In the genomic region with DNA sequence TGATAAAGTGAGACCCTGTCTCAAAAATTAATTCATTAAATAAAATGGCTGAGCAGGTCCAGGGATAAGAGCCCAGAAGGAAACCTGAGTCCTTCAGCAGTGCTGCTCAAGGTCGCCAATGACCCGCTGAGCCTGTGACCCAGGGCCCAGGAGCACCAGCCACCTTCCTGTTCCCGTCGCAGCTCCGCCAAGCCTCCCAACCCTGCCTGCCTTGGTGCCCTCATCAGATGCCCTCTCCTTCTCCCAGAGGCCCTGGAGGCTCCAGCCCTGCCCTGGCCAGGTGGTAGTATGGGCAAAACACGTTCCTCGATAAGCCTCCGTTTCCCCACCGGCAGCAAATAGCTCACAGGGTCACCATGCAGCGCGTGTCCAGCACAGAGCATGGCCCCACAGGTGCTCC, we compare ENCODE assay signal across 14 cellular contexts. TPM values are rescaled to one million over a fixed set of nuclear protein-coding genes. Genes with fewer than 3 reads are reported as not detected.
DNase-seq lines count a peak whose midpoint lies in the region; ATAC-seq, FAIRE-seq and TF ChIP-seq lines count a peak whose summit lies in the region.
"Had no signal": no experiment of that assay in that cellular context is flagged by ENCODE, and none has a peak within 500 bp of the region (broad histone marks: within the 10 kb centered on the region; RNA-seq: fewer than 3 reads in every experiment).

No MANE protein-coding gene starts in this region.

- H3K27ac Mint-ChIP-seq in naive thymus-derived CD4-positive, alpha-beta T cell = peak overlapping the region in 6 of 9 donors; percentile 57 to 93 (median 80)
- H3K27ac Mint-ChIP-seq: T-helper 1 cell treated with Interleukin-12 subunit alpha and Interleukin-12 subunit beta and Interleukin-4 antibody, amounts not matched to agents 30 μg/mL and 1 μg/mL, for 36 hours had no signal

- H3K79me2 ChIP-seq in GM12878 (ENCODE audit: control insufficient read depth, insufficient read depth, low read length) = peaks cover 63% of the 10 kb centered on the region

- H3K9me3 ChIP-seq in heart right ventricle (no peaks in the 10 kb centered on the region), GM12878 (replicated peaks; ENCODE audit: control insufficient read depth, insufficient read depth, low read length) (no peaks in the 10 kb centered on the region)
- no peaks in the 10 kb centered on the region for H3K9me3 ChIP-seq in naive thymus-derived CD4-positive, alpha-beta T cell (ENCODE audit: control insufficient read depth in 2 of 3, low read length in 3 of 3)
- H3K9me3 ChIP-seq: esophagus squamous epithelium had no signal

- H2AFZ ChIP-seq in GM12878 (ENCODE audit: control insufficient read depth, low read depth, low read length) = no peak overlapping the region

- peak; percentile 48; the same call in 1 of the 2 replicates for TF ChIP-seq POLR2A in GM12878 (IDR thresholded peaks at IDR 0.05; ENCODE audit: low read depth, low read length)

- no peak overlapping the region for H3K9ac ChIP-seq in GM12878 (ENCODE audit: control insufficient read depth, insufficient read depth, low read length)

- intact Hi-C loops in left ventricle myocardium superior (cut with micrococcal nuclease) (no loop called here), heart right ventricle (cut with DNase I) (no loop called here), GM12878 (cut with micrococcal nuclease; ENCODE audit: unreplicated experiment) (no loop called here)
- intact Hi-C loops in naive thymus-derived CD4-positive, alpha-beta T cell (cut with micrococcal nuclease) = loop anchor here in 1 of 2 donors (5.0 kb wide), 1 partner anchor 253 kb away; a partner anchor contains a TSS

- no peak overlapping the region for H3K27ac ChIP-seq in heart right ventricle
- H3K27ac ChIP-seq in GM12878 (ENCODE audit: control insufficient read depth, insufficient read depth) = no peak overlapping the region
- no peak overlapping the region for H3K27ac ChIP-seq in naive thymus-derived CD4-positive, alpha-beta T cell (ENCODE audit: low read depth, low read length)
- H3K27ac ChIP-seq: esophagus squamous epithelium had no signal

- peak overlapping the region in 1 of 10 donors; percentile 93 for H3K4me3 ChIP-seq in heart right ventricle
- no peak overlapping the region; the same call in 1 of the 2 replicates for H3K4me3 ChIP-seq in GM12878
- H3K4me3 ChIP-seq in naive thymus-derived CD4-positive, alpha-beta T cell (ENCODE audit: low read length) = peak overlapping the region; percentile 3

- H3K27me3 ChIP-seq in heart right ventricle = no peaks in the 10 kb centered on the region
- no peaks in the 10 kb centered on the region for H3K27me3 ChIP-seq in GM12878 (replicated peaks in 1 of 2; ENCODE audit: control insufficient read depth in 2 of 2, insufficient read depth in 2 of 2, low read length in 1 of 2)
- H3K27me3 ChIP-seq in naive thymus-derived CD4-positive, alpha-beta T cell (ENCODE audit: control insufficient read depth in 2 of 2, insufficient read depth in 2 of 2, low read length in 2 of 2) = no peaks in the 10 kb centered on the region
- H3K27me3 ChIP-seq: esophagus squamous epithelium had no signal

- peaks cover 20 to 76% (median 68%) of the 10 kb centered on the region in 9 donors for H3K4me1 ChIP-seq in heart right ventricle
- peaks cover 19% of the 10 kb centered on the region for H3K4me1 ChIP-seq in GM12878 (ENCODE audit: control insufficient read depth, insufficient read depth, low read length)
- peaks cover 23 to 49% of the 10 kb centered on the region in 2 donors for H3K4me1 ChIP-seq in naive thymus-derived CD4-positive, alpha-beta T cell (ENCODE audit: control insufficient read depth in 2 of 2, insufficient read depth in 2 of 2, low read length in 2 of 2)

- DNase-seq in left ventricle myocardium superior (peak; percentile 23), heart right ventricle (no peak), GM12878 (ENCODE audit: low read depth, low spot score) (no peak), epidermal melanocyte (ENCODE audit: insufficient read length, low spot score) (no peak)
- DNase-seq in naive thymus-derived CD4-positive, alpha-beta T cell = no peak
- DNase-seq: esophagus squamous epithelium; hippocampal formation; NK-92 treated with Interleukin-12 subunit alpha and Interleukin-12 subunit beta, amount 100 ng/mL, for 24 hours; Right ventricle myocardium superior had no signal

- RAD21 ChIA-PET in GM12878 (lab: Charles Lee; ENCODE audit: unreplicated experiment) = no interaction called here

- WGBS in heart right ventricle, 2 donors = 85% methylated on average over 11 of the region's 11 CpGs
- WGBS in GM12878 (ENCODE audit: insufficient coverage, insufficient replicate concordance, low lambda C conversion rate, missing lambda C conversion rate) = over 99% methylated on average over 11 of the region's 11 CpGs

- in situ Hi-C loops in GM12878 (cut with MboI) = no loop called here

- no peaks in the 10 kb centered on the region for H3K9me3 Mint-ChIP-seq in naive thymus-derived CD4-positive, alpha-beta T cell
- H3K9me3 Mint-ChIP-seq: T-helper 1 cell treated with Interleukin-12 subunit alpha and Interleukin-12 subunit beta and Interleukin-4 antibody, amounts not matched to agents 30 μg/mL and 1 μg/mL, for 36 hours had no signal

- FAIRE-seq in GM12878 (lab: Jason Lieb, UNC) = no peak
- FAIRE-seq: GM19239 had no signal

- peaks cover 3% of the 10 kb centered on the region; the same call in 1 of the 2 replicates for H4K20me1 ChIP-seq in GM12878 (ENCODE audit: control insufficient read depth, insufficient read depth)

- POLR2A ChIA-PET in GM12878 (lab: Charles Lee) = no interaction called here
- POLR2A ChIA-PET in naive thymus-derived CD4-positive, alpha-beta T cell (lab: Charles Lee) = interaction anchor here (1.0 kb wide), 1 partner anchor 12 kb away, joined by 3 read pairs; no protein-coding TSS in a partner anchor

- H3K36me3 ChIP-seq in heart right ventricle = peaks cover 0 to 18% (median 0%) of the 10 kb centered on the region in 9 donors
- peaks cover 0 to 5% of the 10 kb centered on the region in 2 experiments; a peak in 3 of 4 replicates for H3K36me3 ChIP-seq in GM12878 (ENCODE audit: control insufficient read depth in 2 of 2, insufficient read depth in 2 of 2, low read length in 1 of 2)
- peaks cover 0 to 27% (median 0%) of the 10 kb centered on the region in 3 experiments for H3K36me3 ChIP-seq in naive thymus-derived CD4-positive, alpha-beta T cell (ENCODE audit: control insufficient read depth in 2 of 3, insufficient read depth in 3 of 3, low read length in 3 of 3)

- TF ChIP-seq EP300 in GM12878 (IDR thresholded peaks at IDR 0.05; ENCODE audit: borderline replicate concordance in 1 of 2, control insufficient read depth in 1 of 2, low read depth in 2 of 2, low read length in 2 of 2) = no peak

- H3K4me1 Mint-ChIP-seq in naive thymus-derived CD4-positive, alpha-beta T cell = peaks cover 40 to 77% (median 56%) of the 10 kb centered on the region in 7 donors

- H3K36me3 Mint-ChIP-seq in naive thymus-derived CD4-positive, alpha-beta T cell = no peaks in the 10 kb centered on the region

- CTCF ChIA-PET in GM12878 (lab: Yijun Ruan, JAX) = interaction anchor here (0.6 to 2.6 kb wide), 3 partner anchors 8 to 51 kb away, joined by 3 to 13 read pairs (median 3); no protein-coding TSS in a partner anchor
- CTCF ChIA-PET in naive thymus-derived CD4-positive, alpha-beta T cell (lab: Charles Lee) = no interaction called here

- H3K27me3 Mint-ChIP-seq in naive thymus-derived CD4-positive, alpha-beta T cell = no peaks in the 10 kb centered on the region

- peak overlapping the region; percentile 48; the same call in 1 of the 2 replicates for H3K4me2 ChIP-seq in GM12878 (ENCODE audit: control insufficient read depth, insufficient read depth)

- peak overlapping the region in 7 of 10 donors; percentile 75 to 94 (median 90) for H3K4me3 Mint-ChIP-seq in naive thymus-derived CD4-positive, alpha-beta T cell

- no peak for ATAC-seq in left ventricle myocardium superior
- ATAC-seq in heart right ventricle = no peak
- no peak for ATAC-seq in GM12878
- no peak for ATAC-seq in naive thymus-derived CD4-positive, alpha-beta T cell
- no peak for ATAC-seq in HG02981 (IDR thresholded peaks at IDR 0.05; ENCODE audit: unreplicated experiment)
- no peak for ATAC-seq in activated CD4-positive, CD25-positive, alpha-beta regulatory T cell treated with anti-CD3 and anti-CD28 coated beads, Interleukin-2, amount 50 U/mL, for 24 hours
- no peak for ATAC-seq in GM21515 (IDR thresholded peaks at IDR 0.05; ENCODE audit: unreplicated experiment)

- no peak for TF ChIP-seq RAD21 in GM12878 (IDR thresholded peaks at IDR 0.05; ENCODE audit: insufficient read depth, low read depth, low read length)

- BruUV-seq in GM12878 (replicated peaks; lab: Mats Ljungman, UMichigan) = no TSS peak

- TF ChIP-seq CTCF in heart right ventricle (IDR thresholded peaks at IDR 0.05) (no peak), GM12878 (IDR thresholded peaks at IDR 0.05 in 2 of 3, conservative IDR thresholded peaks at IDR 0.05 in 1 of 3; ENCODE audit: control insufficient read depth in 2 of 3, extremely low read depth in 1 of 3, insufficient read depth in 1 of 3, low read depth in 3 of 3, low read length in 3 of 3) (no peak)

- SMC1A ChIA-PET in GM12878 (lab: Charles Lee; ENCODE audit: uncharacterized antibody, unreplicated experiment) = interaction anchor here (1.0 kb wide), 1 partner anchor 187 kb away, joined by 3 read pairs; no protein-coding TSS in a partner anchor

RNA-seq across cellular contexts. Expression of a gene that starts 2.6 kb away (rescaled TPM):
- 16.0 TPM for total RNA-seq in left ventricle myocardium superior
- total RNA-seq in heart right ventricle = 10 to 100 TPM; 13.1 to 20.1 (median 16.5) TPM
- 10 to 100 TPM; 13.1 to 20.6 TPM for polyA plus RNA-seq in heart right ventricle
- 47.1 and 50.6 TPM in 2 replicates for total RNA-seq in GM12878 (2013; cell fraction: nucleolus; rRNA removed)
- total RNA-seq in GM12878 (2014; rRNA removed) = 5.2 and 11.7 TPM in 2 replicates
- 6.4 and 8.5 TPM in 2 replicates for total RNA-seq in GM12878 (2014; rRNA removed; fragmentation: Illumina TruSeq; extraction: Trizol)
- total RNA-seq in GM12878 (2021) = 38.1 and 45.2 TPM in 2 replicates
- polyA plus RNA-seq in GM12878 (2011; ENCODE audit: low read depth) = 8.9 TPM
- polyA plus RNA-seq in GM12878 (2011; rRNA removed) = 2.7 and 9.5 TPM in 2 replicates
- 16.1 and 17.2 TPM in 2 replicates for polyA plus RNA-seq in GM12878 (2011; cell fraction: cytosol; rRNA removed)
- 52.3 and 81.1 TPM in 2 replicates for polyA plus RNA-seq in GM12878 (2011; cell fraction: nucleus; rRNA removed)
- polyA plus RNA-seq in GM12878 (2012) = 23.8 and 34.3 TPM in 2 replicates
- polyA plus RNA-seq in GM12878 (2014; fragmentation: Illumina TruSeq; extraction: Trizol) = 4.0 and 8.2 TPM in 2 replicates
- polyA plus RNA-seq in GM12878 (2014; fragmentation: Nextera tagmentation; extraction: Ambion mirVana) = under 1 TPM; 0.03 to 0.64 TPM
- 31.3 and 38.2 TPM in 2 replicates for polyA plus RNA-seq in GM12878 (2014; rRNA removed)
- polyA plus RNA-seq in GM12878 (2016; fragmentation: Nextera tagmentation; extraction: Ambion mirVana) = 1 to 10 TPM; 3.7 to 8.4 TPM
- 9.6 and 10.0 TPM in 2 replicates for polyA minus RNA-seq in GM12878 (2011; rRNA and poly(A)+ RNA removed)
- 10.0 and 14.4 TPM in 2 replicates for polyA minus RNA-seq in GM12878 (2011; cell fraction: cytosol; rRNA and poly(A)+ RNA removed)
- 7.4 and 15.0 TPM in 2 replicates for polyA minus RNA-seq in GM12878 (2011; cell fraction: nucleus; rRNA and poly(A)+ RNA removed)
- 10 to 100 TPM; 52.7 to 92.6 (median 73.1) TPM for total RNA-seq in naive thymus-derived CD4-positive, alpha-beta T cell
- 1 to 10 TPM; 5.4 to 9.6 TPM for polyA plus RNA-seq in naive thymus-derived CD4-positive, alpha-beta T cell

RNA-seq across cellular contexts. Expression of a gene that starts 17.7 kb away (rescaled TPM):
- total RNA-seq in left ventricle myocardium superior (9.8 TPM), heart right ventricle (10 to 100 TPM in 4 of 10 donors, 1 to 10 TPM in 6; 5.0 to 13.4 (median 7.6) TPM), GM12878 (2014; rRNA removed) (5.4 and 6.2 TPM in 2 replicates), GM12878 (2014; rRNA removed; fragmentation: Illumina TruSeq; extraction: Trizol) (2.2 and 2.6 TPM in 2 replicates), GM12878 (2021) (37.6 and 41.2 TPM in 2 replicates)
- polyA plus RNA-seq in heart right ventricle (1 to 10 TPM; 4.0 to 8.6 TPM), GM12878 (2011; rRNA removed) (0.89 and 1.6 TPM in 2 replicates), GM12878 (2014; fragmentation: Illumina TruSeq; extraction: Trizol) (0.57 and 2.6 TPM in 2 replicates), GM12878 (2014; fragmentation: Nextera tagmentation; extraction: Ambion mirVana) (under 1 TPM; 0.03 to 0.24 TPM), GM12878 (2014; rRNA removed) (13.4 and 13.7 TPM in 2 replicates), GM12878 (2016; fragmentation: Nextera tagmentation; extraction: Ambion mirVana) (1 to 10 TPM; 2.1 to 2.5 TPM)
- 4.1 and 5.1 TPM in 2 replicates for total RNA-seq in GM12878 (2013; cell fraction: nucleolus; rRNA removed)
- 2.1 TPM for polyA plus RNA-seq in GM12878 (2011; ENCODE audit: low read depth)
- 4.1 and 7.5 TPM in 2 replicates for polyA plus RNA-seq in GM12878 (2011; cell fraction: cytosol; rRNA removed)
- 11.3 and 26.9 TPM in 2 replicates for polyA plus RNA-seq in GM12878 (2011; cell fraction: nucleus; rRNA removed)
- polyA plus RNA-seq in GM12878 (2012) = 9.1 and 13.8 TPM in 2 replicates
- 0.59 and 1.9 TPM in 2 replicates for polyA minus RNA-seq in GM12878 (2011; rRNA and poly(A)+ RNA removed)
- polyA minus RNA-seq in GM12878 (2011; cell fraction: cytosol; rRNA and poly(A)+ RNA removed) = 4.9 and 7.4 TPM in 2 replicates
- 1.5 and 6.3 TPM in 2 replicates for polyA minus RNA-seq in GM12878 (2011; cell fraction: nucleus; rRNA and poly(A)+ RNA removed)
- total RNA-seq in naive thymus-derived CD4-positive, alpha-beta T cell = 10 to 100 TPM; 20.5 to 65.2 (median 21.1) TPM
- under 1 TPM; 0.41 to 0.47 TPM for polyA plus RNA-seq in naive thymus-derived CD4-positive, alpha-beta T cell

RNA-seq across cellular contexts. Expression of a gene that starts 33.6 kb away (rescaled TPM):
- total RNA-seq in left ventricle myocardium superior (0.89 TPM), heart right ventricle (1 to 10 TPM in 2 of 10 donors, under 1 TPM in 8; 0.13 to 3.4 (median 0.48) TPM), GM12878 (2014; rRNA removed) (0.38 and 0.51 TPM in 2 replicates), GM12878 (2014; rRNA removed; fragmentation: Illumina TruSeq; extraction: Trizol) (0.36 and 0.74 TPM in 2 replicates), GM12878 (2021) (1.0 and 1.7 TPM in 2 replicates)
- polyA plus RNA-seq in heart right ventricle (1 to 10 TPM in 1 of 2 donors, under 1 TPM in 1; 0.80 to 1.3 TPM), GM12878 (2011; rRNA removed) (0.86 and 1.6 TPM in 2 replicates), GM12878 (2014; fragmentation: Illumina TruSeq; extraction: Trizol) (0.43 and 0.48 TPM in 2 replicates), GM12878 (2014; fragmentation: Nextera tagmentation; extraction: Ambion mirVana) (under 1 TPM; 0.13 to 0.34 TPM), GM12878 (2014; rRNA removed) (0.76 and 1.3 TPM in 2 replicates), GM12878 (2016; fragmentation: Nextera tagmentation; extraction: Ambion mirVana) (1 to 10 TPM in 1 of 2 experiments, under 1 TPM in 1; 0.54 to 1.0 TPM)
- 3.1 and 4.2 TPM in 2 replicates for total RNA-seq in GM12878 (2013; cell fraction: nucleolus; rRNA removed)
- 1.3 TPM for polyA plus RNA-seq in GM12878 (2011; ENCODE audit: low read depth)
- polyA plus RNA-seq in GM12878 (2011; cell fraction: cytosol; rRNA removed) = 2.6 TPM in 2 replicates
- 6.1 and 6.5 TPM in 2 replicates for polyA plus RNA-seq in GM12878 (2011; cell fraction: nucleus; rRNA removed)
- 1.8 and 2.5 TPM in 2 replicates for polyA plus RNA-seq in GM12878 (2012)
- 1.9 and 2.3 TPM in 2 replicates for polyA minus RNA-seq in GM12878 (2011; rRNA and poly(A)+ RNA removed)
- polyA minus RNA-seq in GM12878 (2011; cell fraction: cytosol; rRNA and poly(A)+ RNA removed) = 0.73 and 2.3 TPM in 2 replicates
- polyA minus RNA-seq in GM12878 (2011; cell fraction: nucleus; rRNA and poly(A)+ RNA removed) = 0.73 and 1.1 TPM in 2 replicates
- 10 to 100 TPM in 1 of 5 experiments, 1 to 10 TPM in 4; 1.8 to 15.3 (median 4.0) TPM for total RNA-seq in naive thymus-derived CD4-positive, alpha-beta T cell
- under 1 TPM; 0.83 TPM for polyA plus RNA-seq in naive thymus-derived CD4-positive, alpha-beta T cell

RNA-seq across cellular contexts. Expression of a gene that starts 39.7 kb away (rescaled TPM):
- 64.4 TPM for total RNA-seq in left ventricle myocardium superior
- 10 to 100 TPM; 45.1 to 68.0 (median 57.0) TPM for total RNA-seq in heart right ventricle
- polyA plus RNA-seq in heart right ventricle = 100 to 1,000 TPM in 1 of 2 donors, 10 to 100 TPM in 1; 93.6 to 185 TPM
- total RNA-seq in GM12878 (2013; cell fraction: nucleolus; rRNA removed) = 25.8 and 29.5 TPM in 2 replicates
- 109 and 126 TPM in 2 replicates for total RNA-seq in GM12878 (2014; rRNA removed)
- total RNA-seq in GM12878 (2014; rRNA removed; fragmentation: Illumina TruSeq; extraction: Trizol) = 5.6 and 7.0 TPM in 2 replicates
- total RNA-seq in GM12878 (2021) = 72.6 and 77.6 TPM in 2 replicates
- 8.6 TPM for polyA plus RNA-seq in GM12878 (2011; ENCODE audit: low read depth)
- 7.7 and 25.3 TPM in 2 replicates for polyA plus RNA-seq in GM12878 (2011; rRNA removed)
- polyA plus RNA-seq in GM12878 (2011; cell fraction: cytosol; rRNA removed) = 45.6 and 92.1 TPM in 2 replicates
- 158 and 188 TPM in 2 replicates for polyA plus RNA-seq in GM12878 (2011; cell fraction: nucleus; rRNA removed)
- 36.2 and 44.0 TPM in 2 replicates for polyA plus RNA-seq in GM12878 (2012)
- 0.87 and 2.5 TPM in 2 replicates for polyA plus RNA-seq in GM12878 (2014; fragmentation: Illumina TruSeq; extraction: Trizol)
- under 1 TPM in 1 of 2 experiments, not detected in 1; 0.13 TPM for polyA plus RNA-seq in GM12878 (2014; fragmentation: Nextera tagmentation; extraction: Ambion mirVana)
- polyA plus RNA-seq in GM12878 (2014; rRNA removed) = 84.5 and 105 TPM in 2 replicates
- 10 to 100 TPM; 28.8 to 45.7 TPM for polyA plus RNA-seq in GM12878 (2016; fragmentation: Nextera tagmentation; extraction: Ambion mirVana)
- 22.4 and 32.0 TPM in 2 replicates for polyA minus RNA-seq in GM12878 (2011; rRNA and poly(A)+ RNA removed)
- polyA minus RNA-seq in GM12878 (2011; cell fraction: cytosol; rRNA and poly(A)+ RNA removed) = 21.4 and 26.9 TPM in 2 replicates
- 13.5 and 18.1 TPM in 2 replicates for polyA minus RNA-seq in GM12878 (2011; cell fraction: nucleus; rRNA and poly(A)+ RNA removed)
- total RNA-seq in naive thymus-derived CD4-positive, alpha-beta T cell = 100 to 1,000 TPM in 4 of 5 experiments, 10 to 100 TPM in 1; 92.9 to 175 (median 127) TPM
- polyA plus RNA-seq in naive thymus-derived CD4-positive, alpha-beta T cell = 100 to 1,000 TPM; 135 to 140 TPM

RNA-seq across cellular contexts. Expression of a gene that starts 59.6 kb away (rescaled TPM):
- total RNA-seq in left ventricle myocardium superior (2.0 TPM), heart right ventricle (1 to 10 TPM in 9 of 10 donors, under 1 TPM in 1; 0.94 to 3.2 (median 1.4) TPM), GM12878 (2014; rRNA removed) (3.8 and 5.6 TPM in 2 replicates), GM12878 (2014; rRNA removed; fragmentation: Illumina TruSeq; extraction: Trizol) (0.27 TPM in 1 of 2 replicates, not detected in the other), GM12878 (2021) (11.6 and 11.8 TPM in 2 replicates)
- polyA plus RNA-seq in heart right ventricle (1 to 10 TPM; 2.0 to 4.3 TPM), GM12878 (2011; rRNA removed) (0.13 and 0.46 TPM in 2 replicates), GM12878 (2014; fragmentation: Illumina TruSeq; extraction: Trizol) (not detected in 2 replicates), GM12878 (2014; fragmentation: Nextera tagmentation; extraction: Ambion mirVana) (not detected), GM12878 (2014; rRNA removed) (11.0 and 13.2 TPM in 2 replicates), GM12878 (2016; fragmentation: Nextera tagmentation; extraction: Ambion mirVana) (1 to 10 TPM; 7.7 to 8.9 TPM)
- 26.1 and 30.8 TPM in 2 replicates for total RNA-seq in GM12878 (2013; cell fraction: nucleolus; rRNA removed)
- polyA plus RNA-seq in GM12878 (2011; ENCODE audit: low read depth) = 0.54 TPM
- 1.1 and 2.1 TPM in 2 replicates for polyA plus RNA-seq in GM12878 (2011; cell fraction: cytosol; rRNA removed)
- 5.4 and 12.3 TPM in 2 replicates for polyA plus RNA-seq in GM12878 (2011; cell fraction: nucleus; rRNA removed)
- polyA plus RNA-seq in GM12878 (2012) = 3.0 and 3.7 TPM in 2 replicates
- 0.62 TPM in 1 of 2 replicates, not detected in the other for polyA minus RNA-seq in GM12878 (2011; rRNA and poly(A)+ RNA removed)
- polyA minus RNA-seq in GM12878 (2011; cell fraction: cytosol; rRNA and poly(A)+ RNA removed) = 1.1 and 1.5 TPM in 2 replicates
- polyA minus RNA-seq in GM12878 (2011; cell fraction: nucleus; rRNA and poly(A)+ RNA removed) = 1.9 and 4.9 TPM in 2 replicates
- 10 to 100 TPM in 2 of 5 experiments, 1 to 10 TPM in 3; 3.5 to 13.5 (median 6.1) TPM for total RNA-seq in naive thymus-derived CD4-positive, alpha-beta T cell
- 1 to 10 TPM; 2.2 to 5.9 TPM for polyA plus RNA-seq in naive thymus-derived CD4-positive, alpha-beta T cell
